ENCODE assay signal across 10 cellular contexts in the genomic region with DNA sequence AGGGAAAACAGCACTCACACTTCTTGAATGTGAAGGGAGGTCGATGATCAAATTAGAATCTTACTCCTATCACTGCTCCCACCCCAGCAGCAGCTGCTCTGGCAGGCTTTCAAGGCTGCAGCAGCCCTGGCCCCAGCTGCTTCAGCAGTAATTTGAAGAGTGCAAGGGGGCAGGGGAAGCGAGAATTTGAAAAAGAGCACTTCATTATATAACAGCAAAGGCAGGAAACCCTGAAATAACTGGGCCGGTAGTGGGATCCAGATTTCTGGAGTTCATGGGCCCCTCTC. TPM values are rescaled to one million over a fixed set of nuclear protein-coding genes. Genes with fewer than 3 reads are reported as not detected.
DNase-seq lines count a peak whose midpoint lies in the region; ATAC-seq, FAIRE-seq and TF ChIP-seq lines count a peak whose summit lies in the region.
"Had no signal": no experiment of that assay in that cellular context is flagged by ENCODE, and none has a peak within 500 bp of the region (broad histone marks: within the 10 kb centered on the region; RNA-seq: fewer than 3 reads in every experiment).

No MANE protein-coding gene starts in this region.

- no peak overlapping the region for H3K4me2 ChIP-seq in HepG2 (ENCODE audit: low read depth, low read length)

- no peak for FAIRE-seq in HepG2 (lab: Jason Lieb, UNC)

- H3K36me3 ChIP-seq in liver (ENCODE audit: control insufficient read depth in 4 of 4, insufficient read depth in 3 of 4, low read depth in 1 of 4, low read length in 3 of 4) (no peaks in the 10 kb centered on the region), HepG2 (replicated peaks in 1 of 2; ENCODE audit: control insufficient read depth in 1 of 2, insufficient read depth in 2 of 2, low read length in 2 of 2) (no peaks in the 10 kb centered on the region), brain microvascular endothelial cell (replicated peaks) (no peaks in the 10 kb centered on the region), lower lobe of right lung (no peaks in the 10 kb centered on the region)
- H3K36me3 ChIP-seq: neutrophil had no signal

- no peaks in the 10 kb centered on the region for H3K27me3 ChIP-seq in liver (ENCODE audit: control insufficient read depth in 4 of 4, insufficient read depth in 4 of 4, low read length in 3 of 4)
- H3K27me3 ChIP-seq in HepG2 (ENCODE audit: control insufficient read depth in 1 of 2, insufficient read depth in 2 of 2, low read length in 2 of 2) = no peaks in the 10 kb centered on the region
- no peaks in the 10 kb centered on the region for H3K27me3 ChIP-seq in brain microvascular endothelial cell (replicated peaks)
- H3K27me3 ChIP-seq in lower lobe of right lung (ENCODE audit: low read depth) = no peaks in the 10 kb centered on the region

- CTCF ChIA-PET in HepG2 (lab: Yijun Ruan, JAX; ENCODE audit: low intra/inter-chr PET ratio, low total read pairs) = no interaction called here

- H3K27ac ChIP-seq in liver (ENCODE audit: low read depth in 1 of 2, low read length in 2 of 2) = peak overlapping the region; percentile 40 to 49
- H3K27ac ChIP-seq in HepG2 (ENCODE audit: extremely low read length, insufficient read depth, low read length) = no peak overlapping the region
- peak overlapping the region; percentile 63 for H3K27ac ChIP-seq in brain microvascular endothelial cell
- no peak overlapping the region for H3K27ac ChIP-seq in lower lobe of right lung
- H3K27ac ChIP-seq: neutrophil had no signal

- ATAC-seq in HepG2 = no peak
- ATAC-seq in lower lobe of right lung = peak; percentile 30 to 47
- ATAC-seq in GM19328 (IDR thresholded peaks at IDR 0.05; ENCODE audit: unreplicated experiment) = no peak
- ATAC-seq in GM19455 (IDR thresholded peaks at IDR 0.05; ENCODE audit: unreplicated experiment) = no peak
- no peak for ATAC-seq in HG02884 (IDR thresholded peaks at IDR 0.05; ENCODE audit: unreplicated experiment)
- ATAC-seq in GM18870 (IDR thresholded peaks at IDR 0.05; ENCODE audit: unreplicated experiment) = no peak

- no peak overlapping the region for H2AFZ ChIP-seq in HepG2 (ENCODE audit: low read length)

- DNase-seq in HepG2 (ENCODE audit: low spot score) (no peak), brain microvascular endothelial cell (peak; percentile 29), lower lobe of right lung (no peak)
- DNase-seq: activated naive CD8-positive, alpha-beta T cell treated with anti-CD3 and anti-CD28 coated beads for 36 hours had no signal

- no peaks in the 10 kb centered on the region for H3K79me2 ChIP-seq in HepG2 (ENCODE audit: insufficient read depth, low read length)

- in situ Hi-C loops in HepG2 (cut with HindIII; ENCODE audit: extremely low pct_ligation_motif_present, low pct_unique_long_range_greater_than_20kb) (no loop called here), brain microvascular endothelial cell (cut with HindIII; ENCODE audit: low pct_ligation_motif_present, low sequenced_read_pairs) (no loop called here)

- no peaks in the 10 kb centered on the region for H3K9me3 ChIP-seq in liver (ENCODE audit: control insufficient read depth in 4 of 4, low read length in 3 of 4)
- H3K9me3 ChIP-seq in HepG2 (ENCODE audit: low read length) = no peaks in the 10 kb centered on the region
- H3K9me3 ChIP-seq in lower lobe of right lung = no peaks in the 10 kb centered on the region
- H3K9me3 ChIP-seq: neutrophil had no signal

- intact Hi-C loops in HepG2 (cut with micrococcal nuclease; ENCODE audit: unreplicated experiment) = no loop called here
- intact Hi-C loops in lower lobe of right lung (cut with DNase I) = loop anchor here (10.0 kb wide), 1 partner anchor 299 kb away; no protein-coding TSS in a partner anchor

- TF ChIP-seq CTCF in liver (IDR thresholded peaks at IDR 0.05; ENCODE audit: low read depth, low read length, missing input control) = no peak
- no peak for TF ChIP-seq CTCF in HepG2 (CRISPR knock-in tag; IDR thresholded peaks at IDR 0.05)
- TF ChIP-seq CTCF in brain microvascular endothelial cell (IDR thresholded peaks at IDR 0.05; ENCODE audit: low read depth, low read length, missing control alignments) = no peak
- TF ChIP-seq CTCF in lower lobe of right lung (IDR thresholded peaks at IDR 0.05) = no peak

- TF ChIP-seq EP300 in HepG2 (IDR thresholded peaks at IDR 0.05; ENCODE audit: low read depth in 2 of 2, low read length in 2 of 2) (no peak), HepG2 (CRISPR knock-in tag; IDR thresholded peaks at IDR 0.05; ENCODE audit: borderline replicate concordance) (no peak)

- H3K4me1 ChIP-seq in liver (ENCODE audit: control insufficient read depth in 4 of 4, insufficient read depth in 4 of 4, low read length in 3 of 4) (peaks cover 0 to 6% (median 0%) of the 10 kb centered on the region in 4 donors), HepG2 (ENCODE audit: insufficient read depth, low read length) (peaks cover 13% of the 10 kb centered on the region), lower lobe of right lung (no peaks in the 10 kb centered on the region)

- POLR2A ChIA-PET in HepG2 (lab: Yijun Ruan, JAX) = no interaction called here

- H4K20me1 ChIP-seq in HepG2 (ENCODE audit: insufficient read depth, low read length) = no peaks in the 10 kb centered on the region

- no TSS peak for BruUV-seq in HepG2 (replicated peaks; lab: Mats Ljungman, UMichigan)

- 39% methylated on average over 3 of the region's 3 CpGs for WGBS in liver
- 0% methylated on average over 3 of the region's 3 CpGs for WGBS in HepG2 (ENCODE audit: low lambda C conversion rate)

- TF ChIP-seq RAD21 in liver (IDR thresholded peaks at IDR 0.05) (no peak), HepG2 (CRISPR knock-in tag; IDR thresholded peaks at IDR 0.05) (no peak)

- H3K9ac ChIP-seq in liver (ENCODE audit: low read depth in 1 of 2, low read length in 2 of 2) (no peak overlapping the region), HepG2 (ENCODE audit: insufficient read depth, low read depth, low read length) (no peak overlapping the region)

- H3K4me3 ChIP-seq in liver (ENCODE audit: low read depth in 1 of 3, low read length in 3 of 3) = no peak overlapping the region
- no peak overlapping the region for H3K4me3 ChIP-seq in HepG2 (replicated peaks in 1 of 3; ENCODE audit: insufficient read depth in 1 of 3, low read depth in 2 of 3, low read length in 3 of 3)
- no peak overlapping the region for H3K4me3 ChIP-seq in brain microvascular endothelial cell (ENCODE audit: low read depth, low read length)
- no peak overlapping the region for H3K4me3 ChIP-seq in lower lobe of right lung

- no peak for TF ChIP-seq POLR2A in HepG2 (IDR thresholded peaks at IDR 0.05; ENCODE audit: insufficient read depth in 1 of 2, low read depth in 2 of 2, low read length in 2 of 2)

TF ChIP-seq in liver, 16 proteins besides CTCF, POLR2A, EP300 and RAD21 (continues in another document):
- no peak for TF ChIP-seq GABPA (IDR thresholded peaks at IDR 0.05 in 1 of 2, conservative IDR thresholded peaks at IDR 0.05 in 1 of 2)

TF ChIP-seq in HepG2, 621 proteins besides CTCF, POLR2A, EP300 and RAD21 (continues in another document):
- TF ChIP-seq, protein P1, sequence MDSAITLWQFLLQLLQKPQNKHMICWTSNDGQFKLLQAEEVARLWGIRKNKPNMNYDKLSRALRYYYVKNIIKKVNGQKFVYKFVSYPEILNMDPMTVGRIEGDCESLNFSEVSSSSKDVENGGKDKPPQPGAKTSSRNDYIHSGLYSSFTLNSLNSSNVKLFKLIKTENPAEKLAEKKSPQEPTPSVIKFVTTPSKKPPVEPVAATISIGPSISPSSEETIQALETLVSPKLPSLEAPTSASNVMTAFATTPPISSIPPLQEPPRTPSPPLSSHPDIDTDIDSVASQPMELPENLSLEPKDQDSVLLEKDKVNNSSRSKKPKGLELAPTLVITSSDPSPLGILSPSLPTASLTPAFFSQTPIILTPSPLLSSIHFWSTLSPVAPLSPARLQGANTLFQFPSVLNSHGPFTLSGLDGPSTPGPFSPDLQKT (CRISPR knock-in tag; IDR thresholded peaks at IDR 0.05; ENCODE audit: borderline replicate concordance) = no peak

RNA-seq across cellular contexts. Expression of a gene that starts 44.9 kb away (rescaled TPM):
- total RNA-seq in liver = under 1 TPM in 1 of 2 donors, not detected in 1; 0.08 TPM
- polyA plus RNA-seq in liver = under 1 TPM; 0.01 to 0.03 TPM
- not detected in 2 replicates for total RNA-seq in HepG2 (2016; rRNA removed; fragmentation: Illumina TruSeq; extraction: Trizol)
- not detected in 2 replicates for total RNA-seq in HepG2 (2016; cell fraction: cytosol; rRNA removed; fragmentation: Illumina TruSeq; extraction: Trizol; ENCODE audit: low read depth)
- total RNA-seq in HepG2 (2016; cell fraction: insoluble cytoplasmic fraction; rRNA removed; fragmentation: Illumina TruSeq; extraction: Trizol) = 0.04 TPM in 1 of 2 replicates, not detected in the other
- total RNA-seq in HepG2 (2016; cell fraction: membrane; rRNA removed; fragmentation: Illumina TruSeq; extraction: Trizol) = not detected in 2 replicates
- not detected in 2 replicates for total RNA-seq in HepG2 (2016; cell fraction: nucleus; rRNA removed; fragmentation: Illumina TruSeq; extraction: Trizol)
- polyA plus RNA-seq in HepG2 (2011; rRNA removed) = 0.01 TPM in 1 of 2 replicates, not detected in the other
- 0.01 TPM in 1 of 2 replicates, not detected in the other for polyA plus RNA-seq in HepG2 (2011; cell fraction: cytosol; rRNA removed)
- not detected in 2 replicates for polyA plus RNA-seq in HepG2 (2011; cell fraction: nucleus; rRNA removed)
- polyA plus RNA-seq in HepG2 (2012) = not detected in 2 replicates
- not detected in 2 replicates for polyA plus RNA-seq in HepG2 (2016; cell fraction: cytosol; fragmentation: Illumina TruSeq; extraction: Trizol; ENCODE audit: low read depth)
- polyA plus RNA-seq in HepG2 (2016; cell fraction: insoluble cytoplasmic fraction; fragmentation: Illumina TruSeq; extraction: Trizol; ENCODE audit: low read depth) = not detected in 2 replicates
- not detected in 2 replicates for polyA plus RNA-seq in HepG2 (2016; cell fraction: membrane; fragmentation: Illumina TruSeq; extraction: Trizol; ENCODE audit: low read depth)
- polyA plus RNA-seq in HepG2 (2016; cell fraction: nucleus; fragmentation: Illumina TruSeq; extraction: Trizol; ENCODE audit: insufficient read depth, low read depth) = not detected in 2 replicates
- 77.2 TPM in 1 of 2 replicates, not detected in the other for polyA minus RNA-seq in HepG2 (2011; rRNA and poly(A)+ RNA removed; ENCODE audit: low replicate concordance)
- 0.18 and 0.20 TPM in 2 replicates for polyA minus RNA-seq in HepG2 (2011; cell fraction: cytosol; rRNA and poly(A)+ RNA removed)
- 0.12 and 0.26 TPM in 2 replicates for polyA minus RNA-seq in HepG2 (2011; cell fraction: nucleus; rRNA and poly(A)+ RNA removed)
- total RNA-seq in lower lobe of right lung = not detected
- total RNA-seq: activated naive CD8-positive, alpha-beta T cell treated with anti-CD3 and anti-CD28 coated beads for 36 hours had no signal

Comparison
In these comparisons a context has a peak if more than half of its experiments do, and no peak if none do; other contexts are left out.
1. H3K27ac ChIP-seq: peak in liver (2 of 2) and brain microvascular endothelial cell (single experiment); none in HepG2 (single experiment) and lower lobe of right lung (single experiment).
2. ATAC-seq: peak in lower lobe of right lung (2 of 2); none in HepG2 (single experiment), GM19328 (single experiment), GM19455 (single experiment), HG02884 (single experiment) and GM18870 (single experiment).